8 cellular contexts compared by ENCODE assay signal in genomic region chr1:68230901-68231626, GRCh38. TPM values are rescaled to one million over a fixed set of nuclear protein-coding genes. Genes with fewer than 3 reads are reported as not detected.
DNase-seq lines count a peak whose midpoint lies in the region; ATAC-seq, FAIRE-seq and TF ChIP-seq lines count a peak whose summit lies in the region.

No MANE protein-coding gene starts in this region.

- H3K27ac ChIP-seq in foreskin keratinocyte, result peak overlapping the region; percentile 31
- peak overlapping the region; percentile 78 to 90 (median 80) for H3K27ac ChIP-seq in pancreas

- peak overlapping the region; percentile 35 to 74 (median 59) for H3K4me3 ChIP-seq in pancreas

- DNase-seq in Daoy (ENCODE audit: low read depth) (peak; percentile 57), RPMI7951 (ENCODE audit: low read depth) (peak; percentile 52), foreskin keratinocyte (peak in 1 of 2 donors; percentile 17), pancreas (peak; percentile 38 to 82 (median 60)), middle frontal gyrus (ENCODE audit: extremely low spot score, low spot score) (no peak), NCI-H446 treated with DMSO at 0.1 percent for 48 hours (lab: John Stamatoyannopoulos, UW) (no peak)

- no peak for TF ChIP-seq CTCF in foreskin keratinocyte (conservative IDR thresholded peaks at IDR 0.05)
- TF ChIP-seq CTCF in pancreas (IDR thresholded peaks at IDR 0.05), result no peak

- H3K36me3 ChIP-seq in pancreas, result no peaks in the 10 kb centered on the region

- H3K4me1 ChIP-seq in foreskin keratinocyte (peaks cover 25% of the 10 kb centered on the region), pancreas (peaks cover 5 to 28% (median 19%) of the 10 kb centered on the region in 3 donors)

- intact Hi-C loops in pancreas (cut with DNase I), result loop anchor here in 1 of 3 donors (10.0 kb wide), 2 partner anchors 74 to 96 kb away; no protein-coding TSS in a partner anchor

- ATAC-seq in foreskin keratinocyte, result peak; percentile 9
- peak; percentile 36 to 59 (median 52) for ATAC-seq in pancreas
- no peak for ATAC-seq in HG02610 (IDR thresholded peaks at IDR 0.05; ENCODE audit: unreplicated experiment)
- no peak for ATAC-seq in GM19452 (IDR thresholded peaks at IDR 0.05; ENCODE audit: unreplicated experiment)

- H3K9me3 ChIP-seq in pancreas, result no peaks in the 10 kb centered on the region

- no peak for FAIRE-seq in pancreas (lab: Jason Lieb, UNC)

- WGBS in pancreas, 2 donors, result 0 to 1% methylated on average over 62 of the region's 62 CpGs

- H3K27me3 ChIP-seq in foreskin keratinocyte (no peaks in the 10 kb centered on the region), pancreas (no peaks in the 10 kb centered on the region)

RNA-seq across cellular contexts. Expression of gene WLS, which starts 1.3 kb away (rescaled TPM):
- 47.5 and 51.8 TPM in 2 replicates for total RNA-seq in Daoy (2014; rRNA removed; shearing (Covaris generic))
- 51.6 and 77.6 TPM in 2 replicates for total RNA-seq in RPMI7951 (2014; rRNA removed; shearing (Covaris generic))
- total RNA-seq in foreskin keratinocyte, result 70.4 and 71.0 TPM in 2 replicates
- 48.7 and 52.2 TPM in 2 replicates for polyA plus RNA-seq in foreskin keratinocyte
- 100 to 1,000 TPM in 1 of 6 donors, 10 to 100 TPM in 5; 58.3 to 121 (median 77.8) TPM for total RNA-seq in pancreas
- 10 to 100 TPM; 32.5 to 42.5 TPM for polyA plus RNA-seq in pancreas

Comparison
In these comparisons a context has a peak if more than half of its experiments do, and no peak if none do; other contexts are left out.
1. DNase-seq: peak in Daoy (single experiment), RPMI7951 (single experiment) and pancreas (6 of 6); none in middle frontal gyrus (single experiment) and NCI-H446 treated with DMSO at 0.1 percent for 48 hours (single experiment).
2. ATAC-seq: peak in foreskin keratinocyte (single experiment) and pancreas (4 of 4); none in HG02610 (single experiment) and GM19452 (single experiment).